1 cellular context compared by ENCODE assay signal in genomic region chr2:218645126-218645525, GRCh38.
TF ChIP-seq lines count a peak whose summit lies in the region.

No MANE protein-coding gene starts in this region.

TF ChIP-seq in GM23338, 12 proteins besides CTCF, POLR2A, EP300 and RAD21 (continued from another document):
- no peak for TF ChIP-seq ZNF462 (CRISPR knock-in tag; IDR thresholded peaks at IDR 0.05)
- no peak for TF ChIP-seq ZNF331 (CRISPR knock-in tag; IDR thresholded peaks at IDR 0.05; ENCODE audit: low read depth)
- no peak for TF ChIP-seq EZH2 (IDR thresholded peaks at IDR 0.05; ENCODE audit: low read depth, unreplicated experiment)
- TF ChIP-seq STAT1 (IDR thresholded peaks at IDR 0.05; ENCODE audit: unreplicated experiment): no peak
